1 cellular context compared by ENCODE assay signal in the genomic region with DNA sequence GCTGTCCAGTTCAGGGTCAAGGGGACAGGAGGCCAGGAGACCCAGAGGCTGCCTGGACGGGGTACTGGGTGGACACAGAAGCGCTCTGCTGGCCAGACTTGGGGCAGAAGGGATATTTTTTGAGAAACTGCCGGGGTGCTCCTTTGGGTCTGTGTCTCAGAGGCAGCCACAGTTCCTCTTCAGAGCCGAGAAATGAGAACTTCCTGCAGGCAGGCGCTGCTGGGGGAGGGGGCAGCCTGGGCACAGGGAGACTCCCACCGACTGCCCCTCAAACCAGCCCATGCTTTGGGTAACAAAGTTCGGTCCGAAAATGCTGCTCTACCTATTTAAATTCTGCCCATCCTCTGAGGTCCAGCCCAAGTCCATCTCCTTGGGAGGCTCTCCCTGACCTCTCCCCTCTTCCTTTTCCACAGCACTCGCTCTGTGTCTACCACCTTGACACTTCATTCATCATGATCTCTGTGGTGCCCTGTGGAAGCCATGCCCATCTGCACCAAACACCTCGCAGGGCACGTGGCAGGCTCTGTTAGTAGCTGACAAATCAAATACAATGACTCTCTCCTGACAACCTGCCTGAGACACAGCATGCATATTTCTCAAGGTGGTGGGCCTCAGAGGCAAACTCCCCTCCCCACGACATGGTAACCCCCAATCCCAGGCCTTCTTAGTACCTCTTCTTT.
TF ChIP-seq lines count a peak whose summit lies in the region.

No MANE protein-coding gene starts in this region.

TF ChIP-seq in H1, 55 proteins besides CTCF, POLR2A, EP300 and RAD21:
- TF ChIP-seq CHD2 (IDR thresholded peaks at IDR 0.05; ENCODE audit: low read length) = no peak
- TF ChIP-seq, protein P1, sequence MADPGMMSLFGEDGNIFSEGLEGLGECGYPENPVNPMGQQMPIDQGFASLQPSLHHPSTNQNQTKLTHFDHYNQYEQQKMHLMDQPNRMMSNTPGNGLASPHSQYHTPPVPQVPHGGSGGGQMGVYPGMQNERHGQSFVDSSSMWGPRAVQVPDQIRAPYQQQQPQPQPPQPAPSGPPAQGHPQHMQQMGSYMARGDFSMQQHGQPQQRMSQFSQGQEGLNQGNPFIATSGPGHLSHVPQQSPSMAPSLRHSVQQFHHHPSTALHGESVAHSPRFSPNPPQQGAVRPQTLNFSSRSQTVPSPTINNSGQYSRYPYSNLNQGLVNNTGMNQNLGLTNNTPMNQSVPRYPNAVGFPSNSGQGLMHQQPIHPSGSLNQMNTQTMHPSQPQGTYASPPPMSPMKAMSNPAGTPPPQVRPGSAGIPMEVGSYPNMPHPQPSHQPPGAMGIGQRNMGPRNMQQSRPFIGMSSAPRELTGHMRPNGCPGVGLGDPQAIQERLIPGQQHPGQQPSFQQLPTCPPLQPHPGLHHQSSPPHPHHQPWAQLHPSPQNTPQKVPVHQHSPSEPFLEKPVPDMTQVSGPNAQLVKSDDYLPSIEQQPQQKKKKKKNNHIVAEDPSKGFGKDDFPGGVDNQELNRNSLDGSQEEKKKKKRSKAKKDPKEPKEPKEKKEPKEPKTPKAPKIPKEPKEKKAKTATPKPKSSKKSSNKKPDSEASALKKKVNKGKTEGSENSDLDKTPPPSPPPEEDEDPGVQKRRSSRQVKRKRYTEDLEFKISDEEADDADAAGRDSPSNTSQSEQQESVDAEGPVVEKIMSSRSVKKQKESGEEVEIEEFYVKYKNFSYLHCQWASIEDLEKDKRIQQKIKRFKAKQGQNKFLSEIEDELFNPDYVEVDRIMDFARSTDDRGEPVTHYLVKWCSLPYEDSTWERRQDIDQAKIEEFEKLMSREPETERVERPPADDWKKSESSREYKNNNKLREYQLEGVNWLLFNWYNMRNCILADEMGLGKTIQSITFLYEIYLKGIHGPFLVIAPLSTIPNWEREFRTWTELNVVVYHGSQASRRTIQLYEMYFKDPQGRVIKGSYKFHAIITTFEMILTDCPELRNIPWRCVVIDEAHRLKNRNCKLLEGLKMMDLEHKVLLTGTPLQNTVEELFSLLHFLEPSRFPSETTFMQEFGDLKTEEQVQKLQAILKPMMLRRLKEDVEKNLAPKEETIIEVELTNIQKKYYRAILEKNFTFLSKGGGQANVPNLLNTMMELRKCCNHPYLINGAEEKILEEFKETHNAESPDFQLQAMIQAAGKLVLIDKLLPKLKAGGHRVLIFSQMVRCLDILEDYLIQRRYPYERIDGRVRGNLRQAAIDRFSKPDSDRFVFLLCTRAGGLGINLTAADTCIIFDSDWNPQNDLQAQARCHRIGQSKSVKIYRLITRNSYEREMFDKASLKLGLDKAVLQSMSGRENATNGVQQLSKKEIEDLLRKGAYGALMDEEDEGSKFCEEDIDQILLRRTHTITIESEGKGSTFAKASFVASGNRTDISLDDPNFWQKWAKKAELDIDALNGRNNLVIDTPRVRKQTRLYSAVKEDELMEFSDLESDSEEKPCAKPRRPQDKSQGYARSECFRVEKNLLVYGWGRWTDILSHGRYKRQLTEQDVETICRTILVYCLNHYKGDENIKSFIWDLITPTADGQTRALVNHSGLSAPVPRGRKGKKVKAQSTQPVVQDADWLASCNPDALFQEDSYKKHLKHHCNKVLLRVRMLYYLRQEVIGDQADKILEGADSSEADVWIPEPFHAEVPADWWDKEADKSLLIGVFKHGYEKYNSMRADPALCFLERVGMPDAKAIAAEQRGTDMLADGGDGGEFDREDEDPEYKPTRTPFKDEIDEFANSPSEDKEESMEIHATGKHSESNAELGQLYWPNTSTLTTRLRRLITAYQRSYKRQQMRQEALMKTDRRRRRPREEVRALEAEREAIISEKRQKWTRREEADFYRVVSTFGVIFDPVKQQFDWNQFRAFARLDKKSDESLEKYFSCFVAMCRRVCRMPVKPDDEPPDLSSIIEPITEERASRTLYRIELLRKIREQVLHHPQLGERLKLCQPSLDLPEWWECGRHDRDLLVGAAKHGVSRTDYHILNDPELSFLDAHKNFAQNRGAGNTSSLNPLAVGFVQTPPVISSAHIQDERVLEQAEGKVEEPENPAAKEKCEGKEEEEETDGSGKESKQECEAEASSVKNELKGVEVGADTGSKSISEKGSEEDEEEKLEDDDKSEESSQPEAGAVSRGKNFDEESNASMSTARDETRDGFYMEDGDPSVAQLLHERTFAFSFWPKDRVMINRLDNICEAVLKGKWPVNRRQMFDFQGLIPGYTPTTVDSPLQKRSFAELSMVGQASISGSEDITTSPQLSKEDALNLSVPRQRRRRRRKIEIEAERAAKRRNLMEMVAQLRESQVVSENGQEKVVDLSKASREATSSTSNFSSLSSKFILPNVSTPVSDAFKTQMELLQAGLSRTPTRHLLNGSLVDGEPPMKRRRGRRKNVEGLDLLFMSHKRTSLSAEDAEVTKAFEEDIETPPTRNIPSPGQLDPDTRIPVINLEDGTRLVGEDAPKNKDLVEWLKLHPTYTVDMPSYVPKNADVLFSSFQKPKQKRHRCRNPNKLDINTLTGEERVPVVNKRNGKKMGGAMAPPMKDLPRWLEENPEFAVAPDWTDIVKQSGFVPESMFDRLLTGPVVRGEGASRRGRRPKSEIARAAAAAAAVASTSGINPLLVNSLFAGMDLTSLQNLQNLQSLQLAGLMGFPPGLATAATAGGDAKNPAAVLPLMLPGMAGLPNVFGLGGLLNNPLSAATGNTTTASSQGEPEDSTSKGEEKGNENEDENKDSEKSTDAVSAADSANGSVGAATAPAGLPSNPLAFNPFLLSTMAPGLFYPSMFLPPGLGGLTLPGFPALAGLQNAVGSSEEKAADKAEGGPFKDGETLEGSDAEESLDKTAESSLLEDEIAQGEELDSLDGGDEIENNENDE (IDR thresholded peaks at IDR 0.05; ENCODE audit: insufficient replicate concordance, low read length) = no peak
- no peak for TF ChIP-seq CTBP2 (IDR thresholded peaks at IDR 0.05; ENCODE audit: borderline replicate concordance, insufficient read depth, insufficient read length, low read length)
- TF ChIP-seq RXRA (IDR thresholded peaks at IDR 0.05; ENCODE audit: insufficient read depth, low read depth, low read length) = no peak
- TF ChIP-seq KDM1A (IDR thresholded peaks at IDR 0.05; ENCODE audit: borderline replicate concordance, low read length) = no peak
- TF ChIP-seq NRF1 (IDR thresholded peaks at IDR 0.05; ENCODE audit: low read depth, low read length) = no peak
- no peak for TF ChIP-seq RBBP5 (IDR thresholded peaks at IDR 0.05; ENCODE audit: borderline replicate concordance, low read depth, low read length)
- TF ChIP-seq TBP (IDR thresholded peaks at IDR 0.05; ENCODE audit: low read depth, low read length) = no peak
- no peak for TF ChIP-seq GTF2F1 (IDR thresholded peaks at IDR 0.05; ENCODE audit: borderline replicate concordance, low read depth, low read length)
- no peak for TF ChIP-seq ASH2L (IDR thresholded peaks at IDR 0.05; ENCODE audit: low read length)
- TF ChIP-seq JUN (IDR thresholded peaks at IDR 0.05; ENCODE audit: low read depth, low read length) = no peak
- TF ChIP-seq E2F6 (IDR thresholded peaks at IDR 0.05) = no peak
